In genomic region chr1:247966520-247967204, GRCh38 we compare ENCODE assay signal across 16 cellular contexts. TPM values are rescaled to one million over a fixed set of nuclear protein-coding genes. Genes with fewer than 3 reads are reported as not detected.
DNase-seq lines count a peak whose midpoint lies in the region; ATAC-seq and TF ChIP-seq lines count a peak whose summit lies in the region.
"Had no signal": no experiment of that assay in that cellular context is flagged by ENCODE, and none has a peak within 500 bp of the region (broad histone marks: within the 10 kb centered on the region; RNA-seq: fewer than 3 reads in every experiment).

No MANE protein-coding gene starts in this region.

- H3K4me1 Mint-ChIP-seq in immature natural killer cell, result peaks cover 3 to 8% of the 10 kb centered on the region in 2 donors
- H3K4me1 Mint-ChIP-seq in endothelial cell (ENCODE audit: unreplicated experiment), result no peaks in the 10 kb centered on the region

- TF ChIP-seq POLR2A in upper lobe of left lung (IDR thresholded peaks at IDR 0.05), result no peak
- TF ChIP-seq POLR2A in suprapubic skin (IDR thresholded peaks at IDR 0.05), result no peak

- H3K9ac ChIP-seq in SK-N-MC (ENCODE audit: insufficient read length), result no peak overlapping the region

- no peak overlapping the region for H3K27ac Mint-ChIP-seq in immature natural killer cell
- no peak overlapping the region for H3K27ac Mint-ChIP-seq in endothelial cell (ENCODE audit: unreplicated experiment)

- H3K9me3 ChIP-seq in SK-N-MC (ENCODE audit: low read depth, low read length), result no peaks in the 10 kb centered on the region
- H3K9me3 ChIP-seq in upper lobe of left lung, result no peaks in the 10 kb centered on the region
- peaks cover 7% of the 10 kb centered on the region for H3K9me3 ChIP-seq in suprapubic skin
- H3K9me3 ChIP-seq: gastrocnemius medialis, ovary had no signal

- peak; percentile 73 for ATAC-seq in GM18861 (IDR thresholded peaks at IDR 0.05; ENCODE audit: unreplicated experiment)
- peak; percentile 83 for ATAC-seq in GM21529 (IDR thresholded peaks at IDR 0.05; ENCODE audit: unreplicated experiment)
- peak; percentile 90 for ATAC-seq in HG03097 (IDR thresholded peaks at IDR 0.05; ENCODE audit: low FRiP score, unreplicated experiment)
- no peak for ATAC-seq in upper lobe of left lung (ENCODE audit: low FRiP score in 2 of 2)
- ATAC-seq: gastrocnemius medialis had no signal

- H3K9me3 Mint-ChIP-seq in immature natural killer cell (peaks cover 0 to 7% (median 0%) of the 10 kb centered on the region in 6 donors), endothelial cell (ENCODE audit: unreplicated experiment) (peaks cover 14% of the 10 kb centered on the region)

- H3K27me3 ChIP-seq in upper lobe of left lung (no peaks in the 10 kb centered on the region), suprapubic skin (no peaks in the 10 kb centered on the region)
- H3K27me3 ChIP-seq: gastrocnemius medialis, ovary had no signal

- no peak overlapping the region for H3K27ac ChIP-seq in SK-N-MC
- H3K27ac ChIP-seq in upper lobe of left lung, result no peak overlapping the region
- H3K27ac ChIP-seq in suprapubic skin, result no peak overlapping the region
- H3K27ac ChIP-seq: gastrocnemius medialis, ovary had no signal

- no peaks in the 10 kb centered on the region for H3K4me1 ChIP-seq in upper lobe of left lung
- no peaks in the 10 kb centered on the region for H3K4me1 ChIP-seq in suprapubic skin
- H3K4me1 ChIP-seq: gastrocnemius medialis had no signal

- H3K4me3 Mint-ChIP-seq in immature natural killer cell, result peak overlapping the region in 1 of 5 donors; percentile 22
- no peak overlapping the region for H3K4me3 Mint-ChIP-seq in endothelial cell (ENCODE audit: unreplicated experiment)

- DNase-seq in SK-N-MC (ENCODE audit: low read depth, low spot score) (no peak), immature natural killer cell (no peak), endothelial cell (ENCODE audit: low spot score) (no peak), upper lobe of left lung (no peak), suprapubic skin (ENCODE audit: low spot score in 2 of 2) (no peak)
- DNase-seq: gastrocnemius medialis; NCI-H1092 treated with DMSO at 0.1 percent for 48 hours; NK-92 treated with Interleukin-12 subunit alpha and Interleukin-12 subunit beta, amount 100 ng/mL, for 24 hours; ovary; SW 1271 had no signal

- no peaks in the 10 kb centered on the region for H3K36me3 Mint-ChIP-seq in immature natural killer cell
- no peaks in the 10 kb centered on the region for H3K36me3 Mint-ChIP-seq in endothelial cell (ENCODE audit: low read depth, unreplicated experiment)

- H3K4me3 ChIP-seq in SK-N-MC (peak overlapping the region; percentile 13; the same call in 1 of the 2 replicates), upper lobe of left lung (no peak overlapping the region), suprapubic skin (no peak overlapping the region)
- H3K4me3 ChIP-seq: gastrocnemius medialis, ovary had no signal

- TF ChIP-seq CTCF in endothelial cell (IDR thresholded peaks at IDR 0.05; ENCODE audit: unreplicated experiment) (no peak), upper lobe of left lung (IDR thresholded peaks at IDR 0.05) (no peak), suprapubic skin (IDR thresholded peaks at IDR 0.05) (no peak)

- TF ChIP-seq EP300 in upper lobe of left lung (IDR thresholded peaks at IDR 0.05) (no peak), suprapubic skin (IDR thresholded peaks at IDR 0.05) (no peak)

- 63 to 64% methylated on average over 5 of the region's 5 CpGs for WGBS in upper lobe of left lung, 2 donors
- 74% methylated on average over 5 of the region's 5 CpGs for WGBS in suprapubic skin

- H3K36me3 ChIP-seq in SK-N-MC (ENCODE audit: insufficient read depth, low read length), result no peaks in the 10 kb centered on the region
- no peaks in the 10 kb centered on the region for H3K36me3 ChIP-seq in upper lobe of left lung
- H3K36me3 ChIP-seq in suprapubic skin, result no peaks in the 10 kb centered on the region
- H3K36me3 ChIP-seq: gastrocnemius medialis, ovary had no signal

- peaks cover 0 to 1% (median 0%) of the 10 kb centered on the region in 3 donors for H3K27me3 Mint-ChIP-seq in immature natural killer cell (ENCODE audit: low read depth in 3 of 3)
- H3K27me3 Mint-ChIP-seq in endothelial cell (ENCODE audit: unreplicated experiment), result peaks cover 1% of the 10 kb centered on the region

RNA-seq across cellular contexts. Expression of gene OR2AK2, which starts 1.6 kb away (rescaled TPM):
- polyA plus RNA-seq in immature natural killer cell, result not detected
- total RNA-seq in endothelial cell (ENCODE audit: unreplicated experiment) (not detected), upper lobe of left lung (not detected), suprapubic skin (not detected)
- total RNA-seq: gastrocnemius medialis, liver had no signal
- polyA plus RNA-seq: adipose tissue, liver, ovary had no signal

RNA-seq across cellular contexts. Expression of gene OR2L8, which starts 18.0 kb away (rescaled TPM):
- polyA plus RNA-seq in immature natural killer cell, result not detected
- total RNA-seq in endothelial cell (ENCODE audit: unreplicated experiment) (not detected), upper lobe of left lung (not detected), suprapubic skin (under 1 TPM in 1 of 4 donors, not detected in 3; 0.97 TPM)
- total RNA-seq: gastrocnemius medialis, subcutaneous adipose tissue had no signal
- polyA plus RNA-seq: adipose tissue, liver, ovary had no signal

RNA-seq across cellular contexts. Expression of gene OR2AJ1, which starts 42.0 kb away (rescaled TPM):
- not detected for polyA plus RNA-seq in immature natural killer cell
- total RNA-seq in endothelial cell (ENCODE audit: unreplicated experiment) (not detected), upper lobe of left lung (under 1 TPM in 1 of 6 donors, not detected in 5; 0.49 TPM), suprapubic skin (not detected)
- total RNA-seq: gastrocnemius medialis, liver, ovary, subcutaneous adipose tissue had no signal
- polyA plus RNA-seq: adipose tissue, liver, ovary had no signal

RNA-seq across cellular contexts. Expression of gene OR2T8, which starts 46.6 kb away (rescaled TPM):
- not detected for polyA plus RNA-seq in immature natural killer cell
- total RNA-seq in endothelial cell (ENCODE audit: unreplicated experiment) (not detected), upper lobe of left lung (not detected), suprapubic skin (not detected)
- total RNA-seq: gastrocnemius medialis, ovary, subcutaneous adipose tissue had no signal
- polyA plus RNA-seq: adipose tissue, liver, ovary had no signal

RNA-seq across cellular contexts. Expression of gene OR2L5, which starts 46.8 kb away (rescaled TPM):
- polyA plus RNA-seq in immature natural killer cell, result not detected
- total RNA-seq in endothelial cell (ENCODE audit: unreplicated experiment) (not detected), upper lobe of left lung (not detected), suprapubic skin (not detected)
- total RNA-seq: gastrocnemius medialis had no signal
- polyA plus RNA-seq: adipose tissue, liver, ovary had no signal

Comparison
In these comparisons a context has a peak if more than half of its experiments do, and no peak if none do; other contexts are left out.
1. ATAC-seq: peak in GM18861 (single experiment), GM21529 (single experiment) and HG03097 (single experiment); none in upper lobe of left lung (0 of 2).